In genomic region chr2:152701198-152701597, GRCh38 we compare ENCODE assay signal across 2 cellular contexts.
TF ChIP-seq lines count a peak whose summit lies in the region.

No MANE protein-coding gene starts in this region.

TF ChIP-seq in HEK293, 187 proteins besides CTCF, POLR2A, EP300 and RAD21:
- TF ChIP-seq ZNF311 (tag by site-specific recombination; IDR thresholded peaks at IDR 0.05; ENCODE audit: borderline replicate concordance) (no peak), SETDB1 (IDR thresholded peaks at IDR 0.05; ENCODE audit: insufficient read length, low read length) (peak; percentile 86)

TF ChIP-seq in H1, 55 proteins besides CTCF, POLR2A, EP300 and RAD21:
- TF ChIP-seq TEAD4 (IDR thresholded peaks at IDR 0.05; ENCODE audit: low read depth, low read length) (no peak), SIN3A (conservative IDR thresholded peaks at IDR 0.05 in 1 of 2, IDR thresholded peaks at IDR 0.05 in 1 of 2; ENCODE audit: low read depth in 1 of 2, low read length in 2 of 2) (no peak), ZNF274 (IDR thresholded peaks at IDR 0.05; ENCODE audit: borderline replicate concordance, extremely low read depth, low read length) (no peak), CHD2 (IDR thresholded peaks at IDR 0.05; ENCODE audit: low read length) (no peak), BRCA1 (IDR thresholded peaks at IDR 0.05; ENCODE audit: low read depth, low read length) (no peak), CTBP2 (IDR thresholded peaks at IDR 0.05; ENCODE audit: borderline replicate concordance, insufficient read depth, insufficient read length, low read length) (no peak), TAF7 (optimal IDR thresholded peaks at IDR 0.05; ENCODE audit: borderline replicate concordance, low read depth, low read length) (no peak), RXRA (IDR thresholded peaks at IDR 0.05; ENCODE audit: insufficient read depth, low read depth, low read length) (no peak), HDAC6 (IDR thresholded peaks at IDR 0.05; ENCODE audit: low read depth, low read length) (no peak), MAX (IDR thresholded peaks at IDR 0.05) (no peak), RBBP5 (IDR thresholded peaks at IDR 0.05; ENCODE audit: borderline replicate concordance, low read depth, low read length) (no peak), MAFK (IDR thresholded peaks at IDR 0.05; ENCODE audit: low read depth, low read length) (no peak), JUND (IDR thresholded peaks at IDR 0.05; ENCODE audit: low read length) (no peak), BACH1 (IDR thresholded peaks at IDR 0.05; ENCODE audit: low read length) (no peak), KDM1A (IDR thresholded peaks at IDR 0.05; ENCODE audit: borderline replicate concordance, low read length) (no peak), CHD7 (IDR thresholded peaks at IDR 0.05; ENCODE audit: insufficient replicate concordance, low read length) (no peak)
